Comparison of ENCODE assay signal across 1 cellular context in genomic region chr11:125568970-125569912, GRCh38.
TF ChIP-seq lines count a peak whose summit lies in the region.

TSS of gene EI24 (plus strand) at chr11:125569477. CDS start at chr11:125572528, 3,051 bp downstream.

TF ChIP-seq in HepG2, 621 proteins besides CTCF, POLR2A, EP300 and RAD21 (continued from another document and continues in another):
- TF ChIP-seq, protein P1, sequence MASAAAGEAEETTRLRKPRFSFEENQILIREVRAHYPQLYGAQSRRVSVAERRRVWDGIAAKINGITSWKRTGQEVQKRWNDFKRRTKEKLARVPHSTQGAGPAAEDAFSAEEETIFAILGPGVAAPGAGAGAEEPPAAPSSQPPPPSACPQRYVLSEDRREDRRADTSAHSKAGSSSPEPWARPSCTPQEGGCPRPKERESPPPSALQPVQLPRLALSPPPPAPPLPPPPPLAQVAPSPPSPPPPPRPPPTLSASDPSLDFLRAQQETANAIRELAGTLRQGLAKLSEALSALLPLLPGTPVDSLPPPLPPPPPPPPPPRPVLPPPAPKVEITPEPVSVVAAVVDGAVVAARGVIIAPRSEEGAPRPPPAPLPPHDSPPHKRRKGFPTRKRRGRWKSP (CRISPR knock-in tag; IDR thresholded peaks at IDR 0.05) = no peak
- TF ChIP-seq ZFP36L2 (CRISPR knock-in tag; IDR thresholded peaks at IDR 0.05) = no peak
- peak; percentile 88 for TF ChIP-seq ZNF543 (CRISPR knock-in tag; IDR thresholded peaks at IDR 0.05)
- no peak for TF ChIP-seq ZNF296 (CRISPR knock-in tag; conservative IDR thresholded peaks at IDR 0.05)
- peak; percentile 45 for TF ChIP-seq MXD4 (CRISPR knock-in tag; IDR thresholded peaks at IDR 0.05)
- TF ChIP-seq SNAI1 (CRISPR knock-in tag; IDR thresholded peaks at IDR 0.05; ENCODE audit: borderline replicate concordance) = no peak
- TF ChIP-seq ZNF18 (CRISPR knock-in tag; IDR thresholded peaks at IDR 0.05; ENCODE audit: insufficient replicate concordance) = no peak
- no peak for TF ChIP-seq ZNF230 (CRISPR knock-in tag; IDR thresholded peaks at IDR 0.05)
- TF ChIP-seq SMARCC2 (IDR thresholded peaks at IDR 0.05) = no peak
- TF ChIP-seq CBX5 (CRISPR knock-in tag; IDR thresholded peaks at IDR 0.05; ENCODE audit: borderline replicate concordance) = no peak; the same call in 1 of the 2 replicates
- no peak for TF ChIP-seq PAWR (CRISPR knock-in tag; IDR thresholded peaks at IDR 0.05; ENCODE audit: borderline replicate concordance)
- peak; percentile 63 for TF ChIP-seq GATAD1 (CRISPR knock-in tag; IDR thresholded peaks at IDR 0.05)
- peak; percentile 86 for TF ChIP-seq PHF8 (CRISPR knock-in tag; IDR thresholded peaks at IDR 0.05)
- no peak for TF ChIP-seq ZNF670 (CRISPR knock-in tag; IDR thresholded peaks at IDR 0.05; ENCODE audit: borderline replicate concordance)
- TF ChIP-seq MAZ (IDR thresholded peaks at IDR 0.05; ENCODE audit: borderline replicate concordance, low read depth, low read length) = peak; percentile 59; the same call in 1 of the 2 replicates
- peak; percentile 92 for TF ChIP-seq MAZ (CRISPR knock-in tag; IDR thresholded peaks at IDR 0.05; ENCODE audit: low read depth)
- TF ChIP-seq SATB2 (CRISPR knock-in tag; IDR thresholded peaks at IDR 0.05) = no peak
- TF ChIP-seq, protein P2, sequence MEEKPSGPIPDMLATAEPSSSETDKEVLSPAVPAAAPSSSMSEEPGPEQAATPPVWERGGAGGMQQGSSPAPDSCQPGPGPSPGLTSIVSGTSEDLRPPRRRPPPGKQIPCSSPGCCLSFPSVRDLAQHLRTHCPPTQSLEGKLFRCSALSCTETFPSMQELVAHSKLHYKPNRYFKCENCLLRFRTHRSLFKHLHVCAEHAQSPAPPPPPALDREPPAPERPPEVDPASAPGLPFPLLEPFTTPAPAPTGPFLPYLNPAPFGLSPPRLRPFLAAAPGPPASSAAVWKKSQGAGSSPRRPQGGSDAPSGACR (CRISPR knock-in tag; IDR thresholded peaks at IDR 0.05) = no peak
- TF ChIP-seq ZNF737 (CRISPR knock-in tag; IDR thresholded peaks at IDR 0.05; ENCODE audit: borderline replicate concordance) = no peak
- TF ChIP-seq MXD1 (CRISPR knock-in tag; IDR thresholded peaks at IDR 0.05) = peak; percentile 61; the same call in 1 of the 2 replicates
- TF ChIP-seq ZNF331 (CRISPR knock-in tag; IDR thresholded peaks at IDR 0.05) = peak; percentile 63; the same call in 1 of the 2 replicates
- TF ChIP-seq CSRNP1 (CRISPR knock-in tag; IDR thresholded peaks at IDR 0.05) = peak; percentile 81; the same call in 1 of the 2 replicates
- TF ChIP-seq ZNF567 (CRISPR knock-in tag; IDR thresholded peaks at IDR 0.05; ENCODE audit: borderline replicate concordance) = no peak
- TF ChIP-seq NCOA1 (CRISPR knock-in tag; IDR thresholded peaks at IDR 0.05) = peak; percentile 85; the same call in 1 of the 2 replicates
- TF ChIP-seq ZFX (CRISPR knock-in tag; IDR thresholded peaks at IDR 0.05; ENCODE audit: low read depth) = peak; percentile 94
- no peak for TF ChIP-seq ZBTB40 (IDR thresholded peaks at IDR 0.05)
- 0 out of 2 replicates have a peak, but pooled peaks have one; percentile 38 for TF ChIP-seq ZBTB40 (CRISPR knock-in tag; IDR thresholded peaks at IDR 0.05)
- peak; percentile 80 for TF ChIP-seq KDM2A (CRISPR knock-in tag; IDR thresholded peaks at IDR 0.05; ENCODE audit: borderline replicate concordance, low read depth)
- TF ChIP-seq, protein P3, sequence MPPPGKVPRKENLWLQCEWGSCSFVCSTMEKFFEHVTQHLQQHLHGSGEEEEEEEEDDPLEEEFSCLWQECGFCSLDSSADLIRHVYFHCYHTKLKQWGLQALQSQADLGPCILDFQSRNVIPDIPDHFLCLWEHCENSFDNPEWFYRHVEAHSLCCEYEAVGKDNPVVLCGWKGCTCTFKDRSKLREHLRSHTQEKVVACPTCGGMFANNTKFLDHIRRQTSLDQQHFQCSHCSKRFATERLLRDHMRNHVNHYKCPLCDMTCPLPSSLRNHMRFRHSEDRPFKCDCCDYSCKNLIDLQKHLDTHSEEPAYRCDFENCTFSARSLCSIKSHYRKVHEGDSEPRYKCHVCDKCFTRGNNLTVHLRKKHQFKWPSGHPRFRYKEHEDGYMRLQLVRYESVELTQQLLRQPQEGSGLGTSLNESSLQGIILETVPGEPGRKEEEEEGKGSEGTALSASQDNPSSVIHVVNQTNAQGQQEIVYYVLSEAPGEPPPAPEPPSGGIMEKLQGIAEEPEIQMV (CRISPR knock-in tag; IDR thresholded peaks at IDR 0.05; ENCODE audit: low read depth) = no peak
- 0 out of 2 replicates have a peak, but pooled peaks have one; percentile 20 for TF ChIP-seq SMAD3 (CRISPR knock-in tag; IDR thresholded peaks at IDR 0.05)
- TF ChIP-seq MIXL1 (CRISPR knock-in tag; IDR thresholded peaks at IDR 0.05) = peak; percentile 54
- TF ChIP-seq, protein P4, sequence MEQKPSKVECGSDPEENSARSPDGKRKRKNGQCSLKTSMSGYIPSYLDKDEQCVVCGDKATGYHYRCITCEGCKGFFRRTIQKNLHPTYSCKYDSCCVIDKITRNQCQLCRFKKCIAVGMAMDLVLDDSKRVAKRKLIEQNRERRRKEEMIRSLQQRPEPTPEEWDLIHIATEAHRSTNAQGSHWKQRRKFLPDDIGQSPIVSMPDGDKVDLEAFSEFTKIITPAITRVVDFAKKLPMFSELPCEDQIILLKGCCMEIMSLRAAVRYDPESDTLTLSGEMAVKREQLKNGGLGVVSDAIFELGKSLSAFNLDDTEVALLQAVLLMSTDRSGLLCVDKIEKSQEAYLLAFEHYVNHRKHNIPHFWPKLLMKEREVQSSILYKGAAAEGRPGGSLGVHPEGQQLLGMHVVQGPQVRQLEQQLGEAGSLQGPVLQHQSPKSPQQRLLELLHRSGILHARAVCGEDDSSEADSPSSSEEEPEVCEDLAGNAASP (CRISPR knock-in tag; IDR thresholded peaks at IDR 0.05; ENCODE audit: borderline replicate concordance) = no peak
- TF ChIP-seq TOE1 (CRISPR knock-in tag; IDR thresholded peaks at IDR 0.05) = peak; percentile 69; the same call in 1 of the 2 replicates
- TF ChIP-seq POLR2AphosphoS5 (IDR thresholded peaks at IDR 0.05; ENCODE audit: low read depth, low read length) = peak; percentile 49
- TF ChIP-seq ZNF253 (CRISPR knock-in tag; IDR thresholded peaks at IDR 0.05; ENCODE audit: borderline replicate concordance) = 0 out of 2 replicates have a peak, but pooled peaks have one; percentile 62
- no peak for TF ChIP-seq ZNF24 (IDR thresholded peaks at IDR 0.05)
- no peak for TF ChIP-seq ZNF790 (CRISPR knock-in tag; IDR thresholded peaks at IDR 0.05; ENCODE audit: borderline replicate concordance)
- TF ChIP-seq ZNF562 (CRISPR knock-in tag; IDR thresholded peaks at IDR 0.05; ENCODE audit: borderline replicate concordance) = no peak
- no peak for TF ChIP-seq ZNF557 (CRISPR knock-in tag; IDR thresholded peaks at IDR 0.05)
- no peak for TF ChIP-seq NCOR1 (IDR thresholded peaks at IDR 0.05; ENCODE audit: borderline replicate concordance, low read length)
- no peak for TF ChIP-seq ZNF674 (CRISPR knock-in tag; IDR thresholded peaks at IDR 0.05; ENCODE audit: low read depth)
- TF ChIP-seq MAF1 (CRISPR knock-in tag; IDR thresholded peaks at IDR 0.05; ENCODE audit: borderline replicate concordance) = no peak
- no peak for TF ChIP-seq NR2F1 (CRISPR knock-in tag; IDR thresholded peaks at IDR 0.05)
- TF ChIP-seq FOXO1 (CRISPR knock-in tag; IDR thresholded peaks at IDR 0.05) = peak; percentile 37; the same call in 1 of the 2 replicates
- TF ChIP-seq, protein P5, sequence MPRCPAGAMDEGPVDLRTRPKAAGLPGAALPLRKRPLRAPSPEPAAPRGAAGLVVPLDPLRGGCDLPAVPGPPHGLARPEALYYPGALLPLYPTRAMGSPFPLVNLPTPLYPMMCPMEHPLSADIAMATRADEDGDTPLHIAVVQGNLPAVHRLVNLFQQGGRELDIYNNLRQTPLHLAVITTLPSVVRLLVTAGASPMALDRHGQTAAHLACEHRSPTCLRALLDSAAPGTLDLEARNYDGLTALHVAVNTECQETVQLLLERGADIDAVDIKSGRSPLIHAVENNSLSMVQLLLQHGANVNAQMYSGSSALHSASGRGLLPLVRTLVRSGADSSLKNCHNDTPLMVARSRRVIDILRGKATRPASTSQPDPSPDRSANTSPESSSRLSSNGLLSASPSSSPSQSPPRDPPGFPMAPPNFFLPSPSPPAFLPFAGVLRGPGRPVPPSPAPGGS (CRISPR knock-in tag; IDR thresholded peaks at IDR 0.05) = peak; percentile 58; the same call in 1 of the 2 replicates
- peak; percentile 35 for TF ChIP-seq NFYC (CRISPR knock-in tag; IDR thresholded peaks at IDR 0.05)
- TF ChIP-seq ZNF724P (CRISPR knock-in tag; IDR thresholded peaks at IDR 0.05; ENCODE audit: borderline replicate concordance) = no peak
- TF ChIP-seq ZNF12 (CRISPR knock-in tag; IDR thresholded peaks at IDR 0.05) = no peak
- TF ChIP-seq TSC22D2 (CRISPR knock-in tag; IDR thresholded peaks at IDR 0.05; ENCODE audit: borderline replicate concordance) = 0 out of 2 replicates have a peak, but pooled peaks have one; percentile 40
- TF ChIP-seq CENPX (CRISPR knock-in tag; IDR thresholded peaks at IDR 0.05) = no peak
